16 cellular contexts compared by ENCODE assay signal in genomic region chr1:180585994-180586359, GRCh38. TPM values are rescaled to one million over a fixed set of nuclear protein-coding genes. Genes with fewer than 3 reads are reported as not detected.
DNase-seq lines count a peak whose midpoint lies in the region; ATAC-seq and TF ChIP-seq lines count a peak whose summit lies in the region.
"Had no signal": no experiment of that assay in that cellular context is flagged by ENCODE, and none has a peak within 500 bp of the region (broad histone marks: within the 10 kb centered on the region; RNA-seq: fewer than 3 reads in every experiment).

No MANE protein-coding gene starts in this region.

- peaks cover 14 to 21% of the 10 kb centered on the region in 2 experiments for H3K4me1 ChIP-seq in trophoblast cell (ENCODE audit: control insufficient read depth in 1 of 2, insufficient read depth in 2 of 2, low read length in 2 of 2)
- H3K4me1 ChIP-seq in gastrocnemius medialis: no peaks in the 10 kb centered on the region
- H3K4me1 ChIP-seq: SJSA1 had no signal

- no peak overlapping the region for H2AFZ ChIP-seq in trophoblast cell (ENCODE audit: insufficient read depth, low read length, poor library complexity)

- H3K9ac ChIP-seq in trophoblast cell (ENCODE audit: low read length): no peak overlapping the region

- WGBS in trophoblast cell (ENCODE audit: extremely low coverage, insufficient coverage, insufficient read length): no CpG with 5 or more reads among the region's 4 CpGs

- H3K36me3 Mint-ChIP-seq in activated CD4-positive, alpha-beta T cell treated with anti-CD3 and anti-CD28 coated beads for 36 hours (ENCODE audit: low read depth): peaks cover 2% of the 10 kb centered on the region
- H3K36me3 Mint-ChIP-seq in MCF 10A (ENCODE audit: insufficient read depth, unreplicated experiment): no peaks in the 10 kb centered on the region
- H3K36me3 Mint-ChIP-seq: IgD-negative memory B cell; naive B cell; stimulated activated memory B cell treated with anti-CD40 and anti-IgM and Interleukin-4, amounts not matched to agents 10 μg/mL and 1 μg/mL and 100 μg/mL, for 72 hours had no signal

- H3K9me3 Mint-ChIP-seq in activated CD4-positive, alpha-beta T cell treated with anti-CD3 and anti-CD28 coated beads for 36 hours (ENCODE audit: low read depth): no peaks in the 10 kb centered on the region
- peaks cover 7% of the 10 kb centered on the region for H3K9me3 Mint-ChIP-seq in MCF 10A (ENCODE audit: unreplicated experiment)

- peak overlapping the region; percentile 81 for H4K8ac ChIP-seq in trophoblast cell (ENCODE audit: low read depth, low read length)

- H3K79me1 ChIP-seq in trophoblast cell (ENCODE audit: low read length): peaks cover 14% of the 10 kb centered on the region

- H2BK12ac ChIP-seq in trophoblast cell (ENCODE audit: low read length): peak overlapping the region; percentile 72

- H3K27me3 ChIP-seq in trophoblast cell (ENCODE audit: insufficient read depth, low read length) (no peaks in the 10 kb centered on the region), gastrocnemius medialis (no peaks in the 10 kb centered on the region)
- H3K27me3 ChIP-seq: ascending aorta, SJSA1 had no signal

- H3K4me3 ChIP-seq in trophoblast cell (ENCODE audit: low read depth, low read length) (no peak overlapping the region), gastrocnemius medialis (no peak overlapping the region)
- H3K4me3 ChIP-seq: ascending aorta, left ventricle myocardium inferior, SJSA1 had no signal

- in situ Hi-C loops in gastrocnemius medialis (cut with MboI; ENCODE audit: low sequenced_read_pairs in 4 of 4): no loop called here

- BruUV-seq in MCF 10A (replicated peaks; lab: Mats Ljungman, UMichigan): TSS peak; percentile 85

- intact Hi-C loops in activated CD4-positive, alpha-beta T cell treated with anti-CD3 and anti-CD28 coated beads for 36 hours (cut with DNase I, micrococcal nuclease): loop anchor here (1.0 to 10.0 kb wide), 2 partner anchors 14 to 201 kb away; no protein-coding TSS in a partner anchor
- intact Hi-C loops in MCF 10A (cut with micrococcal nuclease) (no loop called here), gastrocnemius medialis (cut with DNase I; ENCODE audit: low total_unique reads) (no loop called here)

- no peak overlapping the region for H3K23ac ChIP-seq in trophoblast cell (ENCODE audit: low read length)

- peak overlapping the region; percentile 71 for H4K12ac ChIP-seq in trophoblast cell (ENCODE audit: low read depth, low read length)

- peak overlapping the region; percentile 21 for H3K27ac ChIP-seq in KOPT-K1 (ENCODE audit: low read depth, low read length, poor library complexity, severe bottlenecking)
- peak overlapping the region; percentile 84 for H3K27ac ChIP-seq in trophoblast cell (ENCODE audit: low read depth, low read length)
- no peak overlapping the region for H3K27ac ChIP-seq in gastrocnemius medialis
- H3K27ac ChIP-seq: left ventricle myocardium inferior, SJSA1 had no signal

- TF ChIP-seq CTCF in MCF 10A (IDR thresholded peaks at IDR 0.05; ENCODE audit: unreplicated experiment) (no peak), gastrocnemius medialis (IDR thresholded peaks at IDR 0.05 in 4 of 5, conservative IDR thresholded peaks at IDR 0.05 in 1 of 5) (no peak)

- TF ChIP-seq POLR2A in gastrocnemius medialis (IDR thresholded peaks at IDR 0.05): no peak

- no peak overlapping the region for H3K4me2 ChIP-seq in trophoblast cell (ENCODE audit: low read length)

- H3K4me1 Mint-ChIP-seq in activated CD4-positive, alpha-beta T cell treated with anti-CD3 and anti-CD28 coated beads for 36 hours: peaks cover 18% of the 10 kb centered on the region
- peaks cover 37% of the 10 kb centered on the region for H3K4me1 Mint-ChIP-seq in MCF 10A (ENCODE audit: insufficient read depth, unreplicated experiment)
- H3K4me1 Mint-ChIP-seq: IgD-negative memory B cell; naive B cell; stimulated activated memory B cell treated with anti-CD40 and anti-IgM and Interleukin-4, amounts not matched to agents 10 μg/mL and 1 μg/mL and 100 μg/mL, for 72 hours had no signal

- no peak overlapping the region for H3K4me3 Mint-ChIP-seq in activated CD4-positive, alpha-beta T cell treated with anti-CD3 and anti-CD28 coated beads for 36 hours
- peak overlapping the region; percentile 51 for H3K4me3 Mint-ChIP-seq in MCF 10A (ENCODE audit: unreplicated experiment)
- H3K4me3 Mint-ChIP-seq: IgD-negative memory B cell; stimulated activated memory B cell treated with anti-CD40 and anti-IgM and Interleukin-4, amounts not matched to agents 10 μg/mL and 1 μg/mL and 100 μg/mL, for 72 hours had no signal

- H3K4ac ChIP-seq in trophoblast cell (ENCODE audit: low read depth, low read length): peak overlapping the region; percentile 24

- peak overlapping the region; percentile 92 for H4K91ac ChIP-seq in trophoblast cell (ENCODE audit: low read depth, low read length)

- H3K79me2 ChIP-seq in trophoblast cell (ENCODE audit: control insufficient read depth, insufficient read depth, low read length, poor library complexity): peaks cover 1% of the 10 kb centered on the region

- no peak for DNase-seq in activated CD4-positive, alpha-beta T cell treated with anti-CD3 and anti-CD28 coated beads for 36 hours
- DNase-seq in activated CD4-positive, alpha-beta T cell treated with anti-CD3 and anti-CD28 coated beads for 1 hour: no peak
- no peak for DNase-seq in MCF 10A (ENCODE audit: unreplicated experiment)
- DNase-seq in trophoblast cell: peak in 1 of 2 donors; percentile 33
- no peak for DNase-seq in amygdala (lab: John Stamatoyannopoulos, UW)
- no peak for DNase-seq in LoVo (ENCODE audit: low spot score)
- DNase-seq in gastrocnemius medialis: no peak
- DNase-seq: left ventricle myocardium inferior, naive B cell had no signal

- CTCF ChIA-PET in activated CD4-positive, alpha-beta T cell treated with anti-CD3 and anti-CD28 coated beads for 36 hours (lab: Charles Lee): interaction anchor here (0.5 to 0.8 kb wide), 3 partner anchors 9 to 190 kb away, joined by 3 read pairs; no protein-coding TSS in a partner anchor
- CTCF ChIA-PET in MCF 10A (lab: Yijun Ruan, JAX): interaction anchor here (0.6 to 2.8 kb wide), 13 partner anchors 10 to 277 kb away, joined by 3 to 16 read pairs (median 5); partner anchors contain the start of genes ACBD6 and XPR1

- H3K36me3 ChIP-seq in KOPT-K1 (ENCODE audit: insufficient read depth, low read length): no peaks in the 10 kb centered on the region
- no peaks in the 10 kb centered on the region for H3K36me3 ChIP-seq in trophoblast cell (ENCODE audit: control insufficient read depth in 1 of 2, insufficient read depth in 2 of 2, low read length in 2 of 2)
- no peaks in the 10 kb centered on the region for H3K36me3 ChIP-seq in gastrocnemius medialis
- H3K36me3 ChIP-seq: ascending aorta, left ventricle myocardium inferior, SJSA1 had no signal

- peak overlapping the region; percentile 91 for H3K18ac ChIP-seq in trophoblast cell (ENCODE audit: low read length)

- POLR2A ChIA-PET in activated CD4-positive, alpha-beta T cell treated with anti-CD3 and anti-CD28 coated beads for 36 hours (lab: Charles Lee): no interaction called here
- POLR2A ChIA-PET in MCF 10A (lab: Yijun Ruan, JAX): interaction anchor here (0.6 to 3.0 kb wide), 22 partner anchors 9 to 448 kb away, joined by 3 to 33 read pairs (median 7); partner anchors contain the start of genes ACBD6, MR1 and XPR1

- H2BK120ac ChIP-seq in trophoblast cell (ENCODE audit: insufficient read depth, low read length, poor library complexity): peak overlapping the region; percentile 96

- H3K14ac ChIP-seq in trophoblast cell (ENCODE audit: low read length): peak overlapping the region; percentile 92

- peaks cover 6% of the 10 kb centered on the region for H3K27me3 Mint-ChIP-seq in activated CD4-positive, alpha-beta T cell treated with anti-CD3 and anti-CD28 coated beads for 36 hours
- H3K27me3 Mint-ChIP-seq in MCF 10A (ENCODE audit: insufficient read depth, unreplicated experiment): no peaks in the 10 kb centered on the region

- peak overlapping the region; percentile 57 for H2AK5ac ChIP-seq in trophoblast cell (ENCODE audit: low read length)

- peak overlapping the region; percentile 81 for H2BK5ac ChIP-seq in trophoblast cell (ENCODE audit: low read depth, low read length, poor library complexity)

- peak overlapping the region; percentile 90 for H3K27ac Mint-ChIP-seq in activated CD4-positive, alpha-beta T cell treated with anti-CD3 and anti-CD28 coated beads for 36 hours
- peak overlapping the region; percentile 99 for H3K27ac Mint-ChIP-seq in MCF 10A (ENCODE audit: low read depth, unreplicated experiment)
- H3K27ac Mint-ChIP-seq: IgD-negative memory B cell; naive B cell; stimulated activated memory B cell treated with anti-CD40 and anti-IgM and Interleukin-4, amounts not matched to agents 10 μg/mL and 1 μg/mL and 100 μg/mL, for 72 hours had no signal

- H3K9me3 ChIP-seq in KOPT-K1 (ENCODE audit: insufficient read depth, low read length, poor library complexity, severe bottlenecking): peaks cover 4% of the 10 kb centered on the region
- H3K9me3 ChIP-seq in trophoblast cell (ENCODE audit: insufficient read depth, low read depth, low read length): no peaks in the 10 kb centered on the region
- H3K9me3 ChIP-seq in gastrocnemius medialis: no peaks in the 10 kb centered on the region
- H3K9me3 ChIP-seq: SJSA1 had no signal

- ATAC-seq in activated CD4-positive, alpha-beta T cell treated with anti-CD3 and anti-CD28 coated beads for 36 hours: no peak
- ATAC-seq in gastrocnemius medialis: no peak
- ATAC-seq: stimulated activated memory B cell treated with anti-CD40 and anti-IgM and Interleukin-4, amounts not matched to agents 10 μg/mL and 1 μg/mL and 100 μg/mL, for 72 hours had no signal

RNA-seq across cellular contexts. Expression of gene OVAAL, which starts 27.2 kb away (rescaled TPM):
- total RNA-seq in activated CD4-positive, alpha-beta T cell treated with anti-CD3 and anti-CD28 coated beads for 36 hours: not detected
- total RNA-seq in MCF 10A (2022) (not detected in 2 replicates), gastrocnemius medialis (not detected)
- not detected in 2 replicates for polyA plus RNA-seq in trophoblast cell (2013)
- total RNA-seq: ascending aorta, dermis blood vessel endothelial cell, H4, SJSA1 had no signal
- polyA plus RNA-seq: IgD-negative memory B cell had no signal

RNA-seq across cellular contexts. Expression of gene XPR1, which starts 45.8 kb away (rescaled TPM):
- 10 to 100 TPM; 18.4 to 25.2 TPM for total RNA-seq in activated CD4-positive, alpha-beta T cell treated with anti-CD3 and anti-CD28 coated beads for 36 hours
- total RNA-seq in MCF 10A (2022) (38.6 and 39.7 TPM in 2 replicates), gastrocnemius medialis (10 to 100 TPM; 14.5 to 24.9 (median 18.6) TPM)
- polyA plus RNA-seq in trophoblast cell (2013): 26.3 and 26.6 TPM in 2 replicates

Comparison
In these comparisons a context has a peak if more than half of its experiments do, and no peak if none do; other contexts are left out.
1. H3K27ac ChIP-seq: peak in KOPT-K1 (single experiment) and trophoblast cell (single experiment); none in gastrocnemius medialis (0 of 4).
2. intact Hi-C loops: an anchor here in activated CD4-positive, alpha-beta T cell treated with anti-CD3 and anti-CD28 coated beads for 36 hours (1.0 to 10.0 kb wide); none called in MCF 10A and gastrocnemius medialis.